ENCODE assay signal across 8 cellular contexts in the genomic region with DNA sequence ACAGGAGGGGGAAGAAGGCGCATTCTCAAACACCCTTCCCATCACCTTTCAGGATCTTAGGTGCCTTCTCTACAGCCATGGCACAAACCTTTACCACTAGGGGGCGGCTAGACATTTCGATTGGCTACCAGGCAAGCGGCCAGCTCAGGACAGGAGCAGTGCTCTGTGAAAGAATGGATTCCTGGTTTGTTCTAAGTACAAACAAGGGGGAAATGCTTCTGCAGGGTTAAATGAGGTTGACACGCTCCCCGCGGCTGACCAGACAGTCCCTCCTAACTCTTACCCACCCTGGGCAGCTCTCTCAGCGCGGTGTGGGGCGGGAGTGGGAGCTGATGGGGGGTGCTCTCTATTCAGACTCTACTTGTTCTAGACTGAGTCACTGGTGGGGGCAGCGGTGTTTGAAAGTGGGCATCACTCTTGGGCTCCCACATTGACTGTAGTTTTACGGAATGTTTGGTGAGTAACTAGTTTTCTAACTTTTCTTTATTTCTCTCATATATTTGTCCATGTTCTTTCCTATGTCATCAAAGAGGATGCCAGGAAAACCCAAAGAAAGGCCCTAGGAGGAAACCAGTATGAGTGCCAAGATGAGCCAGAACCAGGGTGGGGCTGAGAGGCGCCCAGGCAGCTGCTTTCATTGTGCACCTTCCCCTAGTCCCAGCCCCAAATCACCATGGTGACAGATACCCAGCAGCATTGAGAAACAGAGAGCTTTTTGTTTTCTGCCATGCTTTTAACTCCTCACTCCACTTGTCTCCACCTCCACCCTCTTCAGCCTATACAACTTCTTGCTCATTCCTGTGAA.
DNase-seq lines count a peak whose midpoint lies in the region; ATAC-seq, FAIRE-seq and TF ChIP-seq lines count a peak whose summit lies in the region.

No MANE protein-coding gene starts in this region.

- no peaks in the 10 kb centered on the region for H3K27me3 ChIP-seq in keratinocyte (ENCODE audit: control insufficient read depth, extremely low read depth, insufficient read depth, low read length)

- FAIRE-seq in keratinocyte (lab: Jason Lieb, UNC): peak; percentile 83

- no peaks in the 10 kb centered on the region for H4K20me1 ChIP-seq in keratinocyte (ENCODE audit: control insufficient read depth, extremely low read depth, insufficient read depth, low read length)

- no peaks in the 10 kb centered on the region for H3K9me3 ChIP-seq in keratinocyte (ENCODE audit: control insufficient read depth, low read depth, low read length)

- H3K9ac ChIP-seq in keratinocyte (ENCODE audit: control insufficient read depth, extremely low read depth, insufficient read depth, low read length): no peak overlapping the region

- peak overlapping the region; percentile 27 for H3K4me2 ChIP-seq in keratinocyte (ENCODE audit: control insufficient read depth, extremely low read depth, insufficient read depth, low read depth, low read length)

- H2AFZ ChIP-seq in keratinocyte (ENCODE audit: control insufficient read depth, low read length): peak overlapping the region; percentile 63

- no peak overlapping the region for H3K27ac ChIP-seq in keratinocyte (ENCODE audit: control insufficient read depth, insufficient read depth, low read length)

- ATAC-seq in GM18508 (IDR thresholded peaks at IDR 0.05; ENCODE audit: insufficient read depth, unreplicated experiment) (peak; percentile 80), HG02884 (IDR thresholded peaks at IDR 0.05; ENCODE audit: unreplicated experiment) (peak; percentile 97), SK-N-SH treated with all-trans-retinoic acid at 6 μM for 48 hours (peak; percentile 100)

- dilution Hi-C loops in keratinocyte (cut with MboI; ENCODE audit: extremely low pct_ligation_motif_present, low sequenced_read_pairs): no loop called here

- TF ChIP-seq CTCF in AG09309 (IDR thresholded peaks at IDR 0.05; ENCODE audit: control insufficient read depth, insufficient read depth, low read depth, low read length, missing control alignments): peak; percentile 92
- TF ChIP-seq CTCF in cardiac fibroblast (IDR thresholded peaks at IDR 0.05; ENCODE audit: low read depth, low read length): peak; percentile 85
- TF ChIP-seq CTCF in keratinocyte (optimal IDR thresholded peaks at IDR 0.05 in 1 of 3, IDR thresholded peaks at IDR 0.05 in 1 of 3, conservative IDR thresholded peaks at IDR 0.05 in 1 of 3; ENCODE audit: extremely low read depth in 1 of 3, insufficient read depth in 2 of 3, low read length in 3 of 3): peak; percentile 80 to 89 (median 87)

- H3K4me3 ChIP-seq in AG09309 (ENCODE audit: control insufficient read depth, low read depth, low read length) (no peak overlapping the region), cardiac fibroblast (replicated peaks in 1 of 2; ENCODE audit: low read depth in 2 of 2, low read length in 2 of 2) (no peak overlapping the region), keratinocyte (ENCODE audit: control insufficient read depth in 2 of 3, extremely low read depth in 1 of 3, insufficient read depth in 2 of 3, low read depth in 1 of 3, low read length in 3 of 3) (no peak overlapping the region)

- H3K36me3 ChIP-seq in keratinocyte (ENCODE audit: control insufficient read depth in 2 of 2, extremely low read depth in 1 of 2, insufficient read depth in 2 of 2, low read length in 2 of 2): no peaks in the 10 kb centered on the region

- no peaks in the 10 kb centered on the region for H3K9me1 ChIP-seq in keratinocyte (ENCODE audit: control insufficient read depth, extremely low read depth, insufficient read depth, low read length)

- H3K4me1 ChIP-seq in keratinocyte (ENCODE audit: control insufficient read depth, extremely low read depth, insufficient read depth, low read length): no peaks in the 10 kb centered on the region

- H3K79me2 ChIP-seq in keratinocyte (ENCODE audit: control insufficient read depth, insufficient read depth, low read length): no peaks in the 10 kb centered on the region

- peak; percentile 33 for DNase-seq in AG09309 (ENCODE audit: low read depth)
- DNase-seq in NCI-H1417 treated with DMSO at 0.1 percent for 48 hours (lab: John Stamatoyannopoulos, UW): peak; percentile 17
- peak; percentile 81 to 94 for DNase-seq in cardiac fibroblast (ENCODE audit: low read depth in 2 of 2)
- peak; percentile 7 for DNase-seq in keratinocyte (ENCODE audit: low read depth, low spot score)
- DNase-seq in stimulated activated CD4-positive, alpha-beta T cell treated with anti-CD3 and anti-CD28 coated beads, Interleukin-15, amount 100 ng/mL, for 48 hours (ENCODE audit: low read depth in 2 of 2): peak; percentile 3 to 28

TF ChIP-seq in SK-N-SH treated with all-trans-retinoic acid at 6 μM for 48 hours, 23 proteins besides CTCF, POLR2A, EP300 and RAD21 (continues in another document):
- no peak for TF ChIP-seq CSRNP3 (CRISPR knock-in tag; IDR thresholded peaks at IDR 0.05)
- no peak for TF ChIP-seq ZNF565 (CRISPR knock-in tag; conservative IDR thresholded peaks at IDR 0.05; ENCODE audit: low read depth)
- TF ChIP-seq, protein P1, sequence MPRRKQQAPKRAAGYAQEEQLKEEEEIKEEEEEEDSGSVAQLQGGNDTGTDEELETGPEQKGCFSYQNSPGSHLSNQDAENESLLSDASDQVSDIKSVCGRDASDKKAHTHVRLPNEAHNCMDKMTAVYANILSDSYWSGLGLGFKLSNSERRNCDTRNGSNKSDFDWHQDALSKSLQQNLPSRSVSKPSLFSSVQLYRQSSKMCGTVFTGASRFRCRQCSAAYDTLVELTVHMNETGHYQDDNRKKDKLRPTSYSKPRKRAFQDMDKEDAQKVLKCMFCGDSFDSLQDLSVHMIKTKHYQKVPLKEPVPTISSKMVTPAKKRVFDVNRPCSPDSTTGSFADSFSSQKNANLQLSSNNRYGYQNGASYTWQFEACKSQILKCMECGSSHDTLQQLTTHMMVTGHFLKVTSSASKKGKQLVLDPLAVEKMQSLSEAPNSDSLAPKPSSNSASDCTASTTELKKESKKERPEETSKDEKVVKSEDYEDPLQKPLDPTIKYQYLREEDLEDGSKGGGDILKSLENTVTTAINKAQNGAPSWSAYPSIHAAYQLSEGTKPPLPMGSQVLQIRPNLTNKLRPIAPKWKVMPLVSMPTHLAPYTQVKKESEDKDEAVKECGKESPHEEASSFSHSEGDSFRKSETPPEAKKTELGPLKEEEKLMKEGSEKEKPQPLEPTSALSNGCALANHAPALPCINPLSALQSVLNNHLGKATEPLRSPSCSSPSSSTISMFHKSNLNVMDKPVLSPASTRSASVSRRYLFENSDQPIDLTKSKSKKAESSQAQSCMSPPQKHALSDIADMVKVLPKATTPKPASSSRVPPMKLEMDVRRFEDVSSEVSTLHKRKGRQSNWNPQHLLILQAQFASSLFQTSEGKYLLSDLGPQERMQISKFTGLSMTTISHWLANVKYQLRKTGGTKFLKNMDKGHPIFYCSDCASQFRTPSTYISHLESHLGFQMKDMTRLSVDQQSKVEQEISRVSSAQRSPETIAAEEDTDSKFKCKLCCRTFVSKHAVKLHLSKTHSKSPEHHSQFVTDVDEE (CRISPR knock-in tag; IDR thresholded peaks at IDR 0.05): no peak
- TF ChIP-seq PATZ1 (CRISPR knock-in tag; IDR thresholded peaks at IDR 0.05; ENCODE audit: borderline replicate concordance): no peak
- no peak for TF ChIP-seq BACH2 (CRISPR knock-in tag; IDR thresholded peaks at IDR 0.05; ENCODE audit: borderline replicate concordance)
- no peak for TF ChIP-seq RARB (CRISPR knock-in tag; IDR thresholded peaks at IDR 0.05)
- no peak for TF ChIP-seq ESRRG (CRISPR knock-in tag; IDR thresholded peaks at IDR 0.05)
- no peak for TF ChIP-seq ZFP30 (CRISPR knock-in tag; IDR thresholded peaks at IDR 0.05)
- no peak for TF ChIP-seq TCF4 (CRISPR knock-in tag; IDR thresholded peaks at IDR 0.05; ENCODE audit: borderline replicate concordance)
- no peak for TF ChIP-seq ZNF70 (CRISPR knock-in tag; IDR thresholded peaks at IDR 0.05)
- TF ChIP-seq TOX (CRISPR knock-in tag; IDR thresholded peaks at IDR 0.05; ENCODE audit: borderline replicate concordance): no peak
- no peak for TF ChIP-seq ZC3H10 (CRISPR knock-in tag; IDR thresholded peaks at IDR 0.05)

Comparison
In these comparisons a context has a peak if more than half of its experiments do, and no peak if none do; other contexts are left out.
1. DNase-seq: peak in every context shown above with its lines; median percentile 88 in cardiac fibroblast; 33 in AG09309; 17 in NCI-H1417 treated with DMSO at 0.1 percent for 48 hours; 16 in stimulated activated CD4-positive, alpha-beta T cell treated with anti-CD3 and anti-CD28 coated beads, Interleukin-15, amount 100 ng/mL, for 48 hours; 7 in keratinocyte.